3 cellular contexts compared by ENCODE assay signal in the genomic region with DNA sequence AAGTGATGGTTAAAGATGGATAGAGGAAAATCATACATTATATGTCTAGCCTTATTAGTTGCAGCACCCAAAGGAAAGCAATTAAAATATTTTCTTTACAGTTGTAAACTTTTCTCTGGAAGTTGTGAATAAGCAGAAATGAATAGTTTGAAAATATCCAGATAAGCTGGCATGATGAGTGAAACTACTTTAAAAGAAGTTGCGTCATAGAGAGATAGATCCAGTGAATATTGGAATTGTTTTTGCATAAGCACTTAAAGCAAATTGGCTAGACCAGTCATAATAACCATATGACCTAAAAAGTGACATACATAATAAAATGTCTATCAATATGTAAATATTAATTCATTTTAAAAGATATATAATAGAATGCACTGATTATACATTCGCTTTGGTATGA.
TF ChIP-seq lines count a peak whose summit lies in the region.

No MANE protein-coding gene starts in this region.

TF ChIP-seq in GM23338, 12 proteins besides CTCF, POLR2A, EP300 and RAD21:
- TF ChIP-seq EZH2 (IDR thresholded peaks at IDR 0.05; ENCODE audit: low read depth, unreplicated experiment) (no peak), CREB1 (CRISPR knock-in tag; IDR thresholded peaks at IDR 0.05; ENCODE audit: low read depth) (no peak), NANOG (IDR thresholded peaks at IDR 0.05; ENCODE audit: borderline replicate concordance) (no peak), JUNB (IDR thresholded peaks at IDR 0.05; ENCODE audit: unreplicated experiment) (no peak), EZH2phosphoT487 (IDR thresholded peaks at IDR 0.05; ENCODE audit: unreplicated experiment) (no peak)
- TF ChIP-seq, protein P1, sequence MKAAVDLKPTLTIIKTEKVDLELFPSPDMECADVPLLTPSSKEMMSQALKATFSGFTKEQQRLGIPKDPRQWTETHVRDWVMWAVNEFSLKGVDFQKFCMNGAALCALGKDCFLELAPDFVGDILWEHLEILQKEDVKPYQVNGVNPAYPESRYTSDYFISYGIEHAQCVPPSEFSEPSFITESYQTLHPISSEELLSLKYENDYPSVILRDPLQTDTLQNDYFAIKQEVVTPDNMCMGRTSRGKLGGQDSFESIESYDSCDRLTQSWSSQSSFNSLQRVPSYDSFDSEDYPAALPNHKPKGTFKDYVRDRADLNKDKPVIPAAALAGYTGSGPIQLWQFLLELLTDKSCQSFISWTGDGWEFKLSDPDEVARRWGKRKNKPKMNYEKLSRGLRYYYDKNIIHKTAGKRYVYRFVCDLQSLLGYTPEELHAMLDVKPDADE (IDR thresholded peaks at IDR 0.05), result no peak
- TF ChIP-seq, protein P2, sequence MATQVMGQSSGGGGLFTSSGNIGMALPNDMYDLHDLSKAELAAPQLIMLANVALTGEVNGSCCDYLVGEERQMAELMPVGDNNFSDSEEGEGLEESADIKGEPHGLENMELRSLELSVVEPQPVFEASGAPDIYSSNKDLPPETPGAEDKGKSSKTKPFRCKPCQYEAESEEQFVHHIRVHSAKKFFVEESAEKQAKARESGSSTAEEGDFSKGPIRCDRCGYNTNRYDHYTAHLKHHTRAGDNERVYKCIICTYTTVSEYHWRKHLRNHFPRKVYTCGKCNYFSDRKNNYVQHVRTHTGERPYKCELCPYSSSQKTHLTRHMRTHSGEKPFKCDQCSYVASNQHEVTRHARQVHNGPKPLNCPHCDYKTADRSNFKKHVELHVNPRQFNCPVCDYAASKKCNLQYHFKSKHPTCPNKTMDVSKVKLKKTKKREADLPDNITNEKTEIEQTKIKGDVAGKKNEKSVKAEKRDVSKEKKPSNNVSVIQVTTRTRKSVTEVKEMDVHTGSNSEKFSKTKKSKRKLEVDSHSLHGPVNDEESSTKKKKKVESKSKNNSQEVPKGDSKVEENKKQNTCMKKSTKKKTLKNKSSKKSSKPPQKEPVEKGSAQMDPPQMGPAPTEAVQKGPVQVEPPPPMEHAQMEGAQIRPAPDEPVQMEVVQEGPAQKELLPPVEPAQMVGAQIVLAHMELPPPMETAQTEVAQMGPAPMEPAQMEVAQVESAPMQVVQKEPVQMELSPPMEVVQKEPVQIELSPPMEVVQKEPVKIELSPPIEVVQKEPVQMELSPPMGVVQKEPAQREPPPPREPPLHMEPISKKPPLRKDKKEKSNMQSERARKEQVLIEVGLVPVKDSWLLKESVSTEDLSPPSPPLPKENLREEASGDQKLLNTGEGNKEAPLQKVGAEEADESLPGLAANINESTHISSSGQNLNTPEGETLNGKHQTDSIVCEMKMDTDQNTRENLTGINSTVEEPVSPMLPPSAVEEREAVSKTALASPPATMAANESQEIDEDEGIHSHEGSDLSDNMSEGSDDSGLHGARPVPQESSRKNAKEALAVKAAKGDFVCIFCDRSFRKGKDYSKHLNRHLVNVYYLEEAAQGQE (IDR thresholded peaks at IDR 0.05; ENCODE audit: unreplicated experiment), result no peak

TF ChIP-seq in IMR-90, 13 proteins besides CTCF, POLR2A, EP300 and RAD21:
- peak; percentile 70 for TF ChIP-seq CEBPB (IDR thresholded peaks at IDR 0.05; ENCODE audit: low read depth, low read length)
- TF ChIP-seq, protein P3, sequence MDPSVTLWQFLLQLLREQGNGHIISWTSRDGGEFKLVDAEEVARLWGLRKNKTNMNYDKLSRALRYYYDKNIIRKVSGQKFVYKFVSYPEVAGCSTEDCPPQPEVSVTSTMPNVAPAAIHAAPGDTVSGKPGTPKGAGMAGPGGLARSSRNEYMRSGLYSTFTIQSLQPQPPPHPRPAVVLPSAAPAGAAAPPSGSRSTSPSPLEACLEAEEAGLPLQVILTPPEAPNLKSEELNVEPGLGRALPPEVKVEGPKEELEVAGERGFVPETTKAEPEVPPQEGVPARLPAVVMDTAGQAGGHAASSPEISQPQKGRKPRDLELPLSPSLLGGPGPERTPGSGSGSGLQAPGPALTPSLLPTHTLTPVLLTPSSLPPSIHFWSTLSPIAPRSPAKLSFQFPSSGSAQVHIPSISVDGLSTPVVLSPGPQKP (IDR thresholded peaks at IDR 0.05; ENCODE audit: borderline replicate concordance, low read depth, low read length), result no peak
TF ChIP-seq in IMR-90: peak in this region for 1.

TF ChIP-seq in K562, 482 proteins besides CTCF, POLR2A, EP300 and RAD21:
- TF ChIP-seq ATF3 (IDR thresholded peaks at IDR 0.05) (peak; percentile 28; the same call in 1 of the 2 replicates), ATF3 (CRISPR knock-in tag; conservative IDR thresholded peaks at IDR 0.05) (no peak), CEBPG (CRISPR knock-in tag; IDR thresholded peaks at IDR 0.05) (no peak), CEBPG (tag; conservative IDR thresholded peaks at IDR 0.05 in 1 of 2, IDR thresholded peaks at IDR 0.05 in 1 of 2) (peak in 1 of 2 experiments; percentile 69; a peak in 2 of 4 replicates), NR4A1 (CRISPR knock-in tag; IDR thresholded peaks at IDR 0.05) (no peak), NR4A1 (tag; IDR thresholded peaks at IDR 0.05) (no peak), CEBPB (tag; IDR thresholded peaks at IDR 0.05) (peak; percentile 73)
